ENCODE assay signal across 8 cellular contexts in genomic region chr15:74541494-74542191, GRCh38.
DNase-seq lines count a peak whose midpoint lies in the region; ATAC-seq and TF ChIP-seq lines count a peak whose summit lies in the region.

No MANE protein-coding gene starts in this region.

- H3K4me3 ChIP-seq in AG10803 (ENCODE audit: low read length) = peak overlapping the region; percentile 83

- no peak for TF ChIP-seq CTCF in AG10803 (conservative IDR thresholded peaks at IDR 0.05; ENCODE audit: low read length)

- DNase-seq in AG10803 (ENCODE audit: low read depth) = peak; percentile 44
- peak; percentile 44 for DNase-seq in T follicular helper cell (ENCODE audit: low read depth)
- DNase-seq in amniotic epithelial cell (ENCODE audit: low read depth) = peak; percentile 21
- DNase-seq in inferior parietal cortex (ENCODE audit: extremely low spot score) = peak; percentile 52
- peak; percentile 32 to 33 for DNase-seq in stimulated activated CD4-positive, alpha-beta T cell treated with anti-CD3 and anti-CD28 coated beads, Interleukin-15, amount 100 ng/mL, for 1 hour (ENCODE audit: low read depth in 1 of 2, low spot score in 1 of 2)

- peak; percentile 36 for ATAC-seq in GM19035 (IDR thresholded peaks at IDR 0.05; ENCODE audit: unreplicated experiment)
- ATAC-seq in HG03571 (IDR thresholded peaks at IDR 0.05; ENCODE audit: unreplicated experiment) = peak; percentile 31
- ATAC-seq in GM18868 (IDR thresholded peaks at IDR 0.05; ENCODE audit: unreplicated experiment) = no peak
